Comparison of ENCODE assay signal across 8 cellular contexts in genomic region chr9:98108540-98109031, GRCh38. TPM values are rescaled to one million over a fixed set of nuclear protein-coding genes. Genes with fewer than 3 reads are reported as not detected.
DNase-seq lines count a peak whose midpoint lies in the region; ATAC-seq and TF ChIP-seq lines count a peak whose summit lies in the region.

No MANE protein-coding gene starts in this region.

- peak overlapping the region; percentile 74 for H3K4me2 ChIP-seq in DOHH2 (ENCODE audit: low read length)
- no peak overlapping the region for H3K4me2 ChIP-seq in trophoblast cell (ENCODE audit: low read length)

- H3K4me3 ChIP-seq in DOHH2 (ENCODE audit: low read length) (peak overlapping the region; percentile 55), trophoblast cell (ENCODE audit: low read depth, low read length) (no peak overlapping the region)
- H3K4me3 ChIP-seq in effector memory CD4-positive, alpha-beta T cell (ENCODE audit: insufficient read depth, low read depth, low read length, poor library complexity, severe bottlenecking): no peak overlapping the region

- no peak overlapping the region for H2BK12ac ChIP-seq in trophoblast cell (ENCODE audit: low read length)

- H3K79me1 ChIP-seq in trophoblast cell (ENCODE audit: low read length): no peaks in the 10 kb centered on the region

- no peak overlapping the region for H4K91ac ChIP-seq in trophoblast cell (ENCODE audit: low read depth, low read length)

- no peak overlapping the region for H3K14ac ChIP-seq in trophoblast cell (ENCODE audit: low read length)

- POLR2A ChIA-PET in WTC11 (lab: Charles Lee): no interaction called here

- H3K18ac ChIP-seq in trophoblast cell (ENCODE audit: low read length): no peak overlapping the region

- H3K4me1 ChIP-seq in DOHH2 (ENCODE audit: control insufficient read depth, low read length): peaks cover 73% of the 10 kb centered on the region
- peaks cover 46% of the 10 kb centered on the region for H3K4me1 ChIP-seq in effector memory CD4-positive, alpha-beta T cell (ENCODE audit: control insufficient read depth, insufficient read depth, low read length, poor library complexity, severe bottlenecking)
- H3K4me1 ChIP-seq in trophoblast cell (ENCODE audit: control insufficient read depth in 1 of 2, insufficient read depth in 2 of 2, low read length in 2 of 2): no peaks in the 10 kb centered on the region

- peaks cover 5% of the 10 kb centered on the region; the same call in 1 of the 2 replicates for H3K36me3 Mint-ChIP-seq in WTC11

- no peak overlapping the region for H4K12ac ChIP-seq in trophoblast cell (ENCODE audit: low read depth, low read length)

- H3K27ac Mint-ChIP-seq in WTC11: no peak overlapping the region

- H3K4ac ChIP-seq in trophoblast cell (ENCODE audit: low read depth, low read length): no peak overlapping the region

- H4K20me1 ChIP-seq in DOHH2 (ENCODE audit: control insufficient read depth, insufficient read depth, low read depth, low read length): no peaks in the 10 kb centered on the region

- no CpG with 5 or more reads among the region's 5 CpGs for WGBS in trophoblast cell (ENCODE audit: extremely low coverage, insufficient coverage, insufficient read length)

- H3K27me3 Mint-ChIP-seq in WTC11 (ENCODE audit: low read depth): no peaks in the 10 kb centered on the region

- H3K9ac ChIP-seq in trophoblast cell (ENCODE audit: low read length): no peak overlapping the region

- H3F3A ChIP-seq in DOHH2 (ENCODE audit: control insufficient read depth, insufficient read depth): peaks cover 37% of the 10 kb centered on the region

- H3K9me3 ChIP-seq in DOHH2 (ENCODE audit: control insufficient read depth, insufficient read depth, low read length) (no peaks in the 10 kb centered on the region), trophoblast cell (ENCODE audit: insufficient read depth, low read depth, low read length) (no peaks in the 10 kb centered on the region)
- no peaks in the 10 kb centered on the region for H3K9me3 ChIP-seq in effector memory CD4-positive, alpha-beta T cell (ENCODE audit: control insufficient read depth, low read length)

- H3K36me3 ChIP-seq in DOHH2 (ENCODE audit: control insufficient read depth, low read length) (peaks cover 66% of the 10 kb centered on the region), trophoblast cell (ENCODE audit: control insufficient read depth in 1 of 2, insufficient read depth in 2 of 2, low read length in 2 of 2) (no peaks in the 10 kb centered on the region)
- no peaks in the 10 kb centered on the region for H3K36me3 ChIP-seq in effector memory CD4-positive, alpha-beta T cell (ENCODE audit: control insufficient read depth, insufficient read depth, low read length)

- H2AK5ac ChIP-seq in trophoblast cell (ENCODE audit: low read length): no peak overlapping the region

- no peaks in the 10 kb centered on the region for H3K9me3 Mint-ChIP-seq in WTC11

- H3K79me2 ChIP-seq in DOHH2 (ENCODE audit: control insufficient read depth, low read length): peaks cover 36% of the 10 kb centered on the region
- no peaks in the 10 kb centered on the region for H3K79me2 ChIP-seq in trophoblast cell (ENCODE audit: control insufficient read depth, insufficient read depth, low read length, poor library complexity)

- H4K8ac ChIP-seq in trophoblast cell (ENCODE audit: low read depth, low read length): no peak overlapping the region

- H3K23ac ChIP-seq in trophoblast cell (ENCODE audit: low read length): no peak overlapping the region

- H3K27me3 ChIP-seq in DOHH2 (ENCODE audit: control insufficient read depth, low read length) (no peaks in the 10 kb centered on the region), trophoblast cell (ENCODE audit: insufficient read depth, low read length) (no peaks in the 10 kb centered on the region)
- H3K27me3 ChIP-seq in effector memory CD4-positive, alpha-beta T cell (replicated peaks; ENCODE audit: control insufficient read depth, insufficient read depth, low read length, poor library complexity, severe bottlenecking): no peaks in the 10 kb centered on the region

- no peak overlapping the region for H3K4me3 Mint-ChIP-seq in WTC11

- H3K27ac ChIP-seq in DOHH2 (ENCODE audit: low read depth, low read length): peak overlapping the region; percentile 92
- H3K27ac ChIP-seq in effector memory CD4-positive, alpha-beta T cell (ENCODE audit: insufficient read depth, low read length, poor library complexity, severe bottlenecking): peak overlapping the region; percentile 74
- H3K27ac ChIP-seq in trophoblast cell (ENCODE audit: low read depth, low read length): no peak overlapping the region

- H2BK5ac ChIP-seq in trophoblast cell (ENCODE audit: low read depth, low read length, poor library complexity): no peak overlapping the region

- no peaks in the 10 kb centered on the region for H3K9me2 ChIP-seq in DOHH2 (replicated peaks; ENCODE audit: control insufficient read depth, low read length)

- no peak overlapping the region for H2BK120ac ChIP-seq in trophoblast cell (ENCODE audit: insufficient read depth, low read length, poor library complexity)

- TF ChIP-seq CTCF in DOHH2 (IDR thresholded peaks at IDR 0.05; ENCODE audit: low read depth, low read length, poor library complexity, severe bottlenecking) (no peak), WTC11 (IDR thresholded peaks at IDR 0.05) (no peak)

- no peak overlapping the region for H2AFZ ChIP-seq in trophoblast cell (ENCODE audit: insufficient read depth, low read length, poor library complexity)

- ATAC-seq in GM19468 (IDR thresholded peaks at IDR 0.05; ENCODE audit: extremely low read depth, unreplicated experiment) (peak; percentile 77), HG03565 (IDR thresholded peaks at IDR 0.05; ENCODE audit: unreplicated experiment) (peak; percentile 66), WTC11 (no peak)

- peaks cover 14% of the 10 kb centered on the region for H3K4me1 Mint-ChIP-seq in WTC11

- CTCF ChIA-PET in WTC11 (lab: Charles Lee): no interaction called here

- peak in 1 of 3 donors; percentile 19 for DNase-seq in effector memory CD4-positive, alpha-beta T cell
- DNase-seq in trophoblast cell (no peak), 8988T (no peak), NCI-H1417 treated with DMSO at 0.1 percent for 48 hours (lab: John Stamatoyannopoulos, UW) (no peak), WTC11 (ENCODE audit: low spot score) (no peak)

TF ChIP-seq in WTC11, 78 proteins besides CTCF, POLR2A, EP300 and RAD21:
- TF ChIP-seq RELA (CRISPR knock-in tag; IDR thresholded peaks at IDR 0.05; ENCODE audit: borderline replicate concordance): no peak
- TF ChIP-seq E2F1 (CRISPR knock-in tag; IDR thresholded peaks at IDR 0.05): no peak
- TF ChIP-seq, protein P1, sequence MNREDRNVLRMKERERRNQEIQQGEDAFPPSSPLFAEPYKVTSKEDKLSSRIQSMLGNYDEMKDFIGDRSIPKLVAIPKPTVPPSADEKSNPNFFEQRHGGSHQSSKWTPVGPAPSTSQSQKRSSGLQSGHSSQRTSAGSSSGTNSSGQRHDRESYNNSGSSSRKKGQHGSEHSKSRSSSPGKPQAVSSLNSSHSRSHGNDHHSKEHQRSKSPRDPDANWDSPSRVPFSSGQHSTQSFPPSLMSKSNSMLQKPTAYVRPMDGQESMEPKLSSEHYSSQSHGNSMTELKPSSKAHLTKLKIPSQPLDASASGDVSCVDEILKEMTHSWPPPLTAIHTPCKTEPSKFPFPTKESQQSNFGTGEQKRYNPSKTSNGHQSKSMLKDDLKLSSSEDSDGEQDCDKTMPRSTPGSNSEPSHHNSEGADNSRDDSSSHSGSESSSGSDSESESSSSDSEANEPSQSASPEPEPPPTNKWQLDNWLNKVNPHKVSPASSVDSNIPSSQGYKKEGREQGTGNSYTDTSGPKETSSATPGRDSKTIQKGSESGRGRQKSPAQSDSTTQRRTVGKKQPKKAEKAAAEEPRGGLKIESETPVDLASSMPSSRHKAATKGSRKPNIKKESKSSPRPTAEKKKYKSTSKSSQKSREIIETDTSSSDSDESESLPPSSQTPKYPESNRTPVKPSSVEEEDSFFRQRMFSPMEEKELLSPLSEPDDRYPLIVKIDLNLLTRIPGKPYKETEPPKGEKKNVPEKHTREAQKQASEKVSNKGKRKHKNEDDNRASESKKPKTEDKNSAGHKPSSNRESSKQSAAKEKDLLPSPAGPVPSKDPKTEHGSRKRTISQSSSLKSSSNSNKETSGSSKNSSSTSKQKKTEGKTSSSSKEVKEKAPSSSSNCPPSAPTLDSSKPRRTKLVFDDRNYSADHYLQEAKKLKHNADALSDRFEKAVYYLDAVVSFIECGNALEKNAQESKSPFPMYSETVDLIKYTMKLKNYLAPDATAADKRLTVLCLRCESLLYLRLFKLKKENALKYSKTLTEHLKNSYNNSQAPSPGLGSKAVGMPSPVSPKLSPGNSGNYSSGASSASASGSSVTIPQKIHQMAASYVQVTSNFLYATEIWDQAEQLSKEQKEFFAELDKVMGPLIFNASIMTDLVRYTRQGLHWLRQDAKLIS (CRISPR knock-in tag; IDR thresholded peaks at IDR 0.05; ENCODE audit: borderline replicate concordance): no peak

RNA-seq across cellular contexts. Expression of gene TRIM14, which starts 10.4 kb away (rescaled TPM):
- polyA plus RNA-seq in trophoblast cell (2013): 2.1 and 2.3 TPM in 2 replicates
- total RNA-seq in WTC11 (2021): 11.9 to 18.4 TPM (median 18.2 TPM) in 3 replicates

RNA-seq across cellular contexts. Expression of gene NANS, which starts 52.1 kb away (rescaled TPM):
- 79.6 and 80.2 TPM in 2 replicates for polyA plus RNA-seq in trophoblast cell (2013)
- 57.9 to 66.7 TPM (median 61.3 TPM) in 3 replicates for total RNA-seq in WTC11 (2021)
